8 cellular contexts compared by ENCODE assay signal in genomic region chr6:6004147-6004995, GRCh38. TPM values are rescaled to one million over a fixed set of nuclear protein-coding genes. Genes with fewer than 3 reads are reported as not detected.
DNase-seq lines count a peak whose midpoint lies in the region; ATAC-seq and TF ChIP-seq lines count a peak whose summit lies in the region.

No MANE protein-coding gene starts in this region.

- H3K27me3 ChIP-seq in left ventricle myocardium inferior (ENCODE audit: low read depth), result peaks cover 100% of the 10 kb centered on the region
- peaks cover 99% of the 10 kb centered on the region for H3K27me3 ChIP-seq in lower lobe of right lung (ENCODE audit: low read depth)
- H3K27me3 ChIP-seq in upper lobe of right lung, result peaks cover 100% of the 10 kb centered on the region

- intact Hi-C loops in left ventricle myocardium inferior (cut with micrococcal nuclease), result no loop called here
- intact Hi-C loops in left cardiac atrium (cut with DNase I), result no loop called here
- intact Hi-C loops in lower lobe of right lung (cut with DNase I), result no loop called here
- intact Hi-C loops in upper lobe of right lung (cut with DNase I), result no loop called here

- H3K4me1 Mint-ChIP-seq in activated naive CD8-positive, alpha-beta T cell (ENCODE audit: low read depth), result peaks cover 52% of the 10 kb centered on the region

- H3K4me1 ChIP-seq in left ventricle myocardium inferior, result peaks cover 77% of the 10 kb centered on the region
- peaks cover 47% of the 10 kb centered on the region for H3K4me1 ChIP-seq in lower lobe of right lung
- peaks cover 32% of the 10 kb centered on the region for H3K4me1 ChIP-seq in upper lobe of right lung

- no peak for TF ChIP-seq CTCF in left ventricle myocardium inferior (IDR thresholded peaks at IDR 0.05; ENCODE audit: borderline replicate concordance)
- no peak for TF ChIP-seq CTCF in lower lobe of right lung (IDR thresholded peaks at IDR 0.05)
- no peak for TF ChIP-seq CTCF in upper lobe of right lung (IDR thresholded peaks at IDR 0.05)

- H3K27ac ChIP-seq in left ventricle myocardium inferior (replicated peaks) (peak overlapping the region; percentile 87), lower lobe of right lung (peak overlapping the region; percentile 78), upper lobe of right lung (peak overlapping the region; percentile 60)

- peaks cover 2% of the 10 kb centered on the region for H3K36me3 Mint-ChIP-seq in activated naive CD8-positive, alpha-beta T cell

- peaks cover 60% of the 10 kb centered on the region for H3K27me3 Mint-ChIP-seq in activated naive CD8-positive, alpha-beta T cell

- DNase-seq in left ventricle myocardium inferior (no peak), left cardiac atrium (no peak), lower lobe of right lung (no peak), upper lobe of right lung (no peak), ACHN (no peak), kidney tubule cell (ENCODE audit: low spot score) (no peak)

- H3K4me3 Mint-ChIP-seq in activated naive CD8-positive, alpha-beta T cell, result peak overlapping the region; percentile 87

- H3K9me3 ChIP-seq in left ventricle myocardium inferior (replicated peaks) (no peaks in the 10 kb centered on the region), lower lobe of right lung (no peaks in the 10 kb centered on the region), upper lobe of right lung (no peaks in the 10 kb centered on the region)

- peak overlapping the region; percentile 46 for H3K27ac Mint-ChIP-seq in activated naive CD8-positive, alpha-beta T cell

- H3K4me3 ChIP-seq in left ventricle myocardium inferior, result peak overlapping the region; percentile 64
- peak overlapping the region; percentile 57 for H3K4me3 ChIP-seq in lower lobe of right lung
- peak overlapping the region; percentile 54 for H3K4me3 ChIP-seq in upper lobe of right lung

- H3K9me3 Mint-ChIP-seq in activated naive CD8-positive, alpha-beta T cell (ENCODE audit: low read depth), result peaks cover 3% of the 10 kb centered on the region

- in situ Hi-C loops in ACHN (cut with HindIII; ENCODE audit: low pct_ligation_motif_present, low pct_unique_long_range_greater_than_20kb, low sequenced_read_pairs), result no loop called here

- ATAC-seq in left cardiac atrium, result no peak
- no peak for ATAC-seq in lower lobe of right lung
- ATAC-seq in upper lobe of right lung, result no peak
- no peak for ATAC-seq in HG02759 (IDR thresholded peaks at IDR 0.05; ENCODE audit: unreplicated experiment)

- H3K36me3 ChIP-seq in left ventricle myocardium inferior (no peaks in the 10 kb centered on the region), lower lobe of right lung (no peaks in the 10 kb centered on the region), upper lobe of right lung (no peaks in the 10 kb centered on the region)

RNA-seq across cellular contexts. Expression of gene NRN1, which starts 2.4 kb away (rescaled TPM):
- total RNA-seq in left ventricle myocardium inferior (8.8 TPM), left cardiac atrium (10 to 100 TPM; 12.8 to 18.1 TPM), lower lobe of right lung (15.0 TPM), upper lobe of right lung (24.4 TPM)
